In the genomic region with DNA sequence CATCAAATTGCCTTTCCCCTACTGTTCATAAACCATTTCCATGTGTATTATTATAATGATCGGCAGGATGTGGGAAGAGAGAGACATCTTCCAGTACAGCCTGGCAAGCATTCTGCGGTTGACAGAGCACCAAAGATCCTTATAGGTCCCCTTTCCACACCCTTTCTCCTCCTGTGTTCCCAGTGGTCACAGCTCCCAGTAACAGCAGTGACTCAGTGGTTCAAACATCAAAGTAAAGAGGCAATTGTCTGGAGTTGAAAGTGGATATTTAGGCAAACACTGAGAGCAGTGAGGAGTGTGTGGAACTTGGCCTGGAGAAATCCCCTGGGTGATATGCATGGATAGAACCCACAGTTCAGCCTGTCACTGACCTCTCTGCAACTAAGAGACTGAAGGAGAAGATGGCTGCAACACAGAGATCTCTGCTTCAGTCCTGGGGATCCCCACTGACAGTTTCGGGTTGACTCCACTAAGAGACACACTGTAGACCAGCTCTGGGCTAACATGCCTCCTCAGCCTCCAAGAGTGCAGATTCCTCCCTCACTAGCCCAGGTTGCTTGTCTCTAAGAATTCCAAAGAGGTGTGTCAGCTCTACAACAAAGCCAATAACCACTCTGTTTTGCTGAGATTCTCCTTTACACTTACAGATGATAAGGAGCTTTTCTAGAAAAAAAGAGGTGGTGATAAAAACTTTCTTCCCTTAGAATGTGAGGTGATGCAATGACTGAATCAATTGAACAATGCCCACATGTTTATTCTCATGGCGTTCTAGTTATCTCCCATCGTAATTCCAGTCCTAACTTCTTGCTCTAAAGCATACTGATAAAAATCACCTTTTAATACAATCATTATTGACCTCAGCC, we compare ENCODE assay signal across 9 cellular contexts.
DNase-seq lines count a peak whose midpoint lies in the region; ATAC-seq and TF ChIP-seq lines count a peak whose summit lies in the region.
"Had no signal": no experiment of that assay in that cellular context is flagged by ENCODE, and none has a peak within 500 bp of the region (broad histone marks: within the 10 kb centered on the region; RNA-seq: fewer than 3 reads in every experiment).

No MANE protein-coding gene starts in this region.

- H3K9me3 ChIP-seq in A673 (ENCODE audit: low read depth, low read length, poor library complexity, severe bottlenecking): no peaks in the 10 kb centered on the region
- no peaks in the 10 kb centered on the region for H3K9me3 ChIP-seq in aorta (ENCODE audit: control insufficient read depth, low read length)
- no peaks in the 10 kb centered on the region for H3K9me3 ChIP-seq in esophagus muscularis mucosa
- H3K9me3 ChIP-seq: upper lobe of left lung had no signal

- H3K4me3 ChIP-seq in fibroblast of villous mesenchyme (ENCODE audit: low read depth, low read length): no peak overlapping the region
- no peak overlapping the region for H3K4me3 ChIP-seq in A673 (ENCODE audit: low read depth, low read length, poor library complexity, severe bottlenecking)
- no peak overlapping the region for H3K4me3 ChIP-seq in aorta (ENCODE audit: low read length in 2 of 2)
- no peak overlapping the region for H3K4me3 ChIP-seq in esophagus muscularis mucosa
- H3K4me3 ChIP-seq: upper lobe of left lung had no signal

- in situ Hi-C loops in GM13977 (cut with MboI; ENCODE audit: low pct_unique_long_range_greater_than_20kb, low sequenced_read_pairs, unreplicated experiment): no loop called here

- CTCF ChIA-PET in A673 (lab: Charles Lee): no interaction called here

- intact Hi-C loops in A673 (cut with micrococcal nuclease; ENCODE audit: unreplicated experiment): no loop called here
- intact Hi-C loops in aorta (cut with DNase I): no loop called here
- intact Hi-C loops in esophagus muscularis mucosa (cut with DNase I): no loop called here

- ATAC-seq in GM21515 (IDR thresholded peaks at IDR 0.05; ENCODE audit: unreplicated experiment) (peak; percentile 74), aorta (ENCODE audit: low FRiP score) (no peak)

- no peak for TF ChIP-seq POLR2A in esophagus muscularis mucosa (IDR thresholded peaks at IDR 0.05; ENCODE audit: low read depth)

- no peak overlapping the region for H3K27ac ChIP-seq in A673 (ENCODE audit: low read depth, low read length, poor library complexity, severe bottlenecking)
- no peak overlapping the region for H3K27ac ChIP-seq in aorta (ENCODE audit: low read depth in 1 of 2, low read length in 2 of 2)
- no peak overlapping the region for H3K27ac ChIP-seq in esophagus muscularis mucosa (replicated peaks in 1 of 4)
- H3K27ac ChIP-seq: upper lobe of left lung had no signal

- peak; percentile 71 for DNase-seq in GM13977 (ENCODE audit: low spot score)
- peak; percentile 19 for DNase-seq in HS-27A (ENCODE audit: low read depth)
- peak; percentile 73 for DNase-seq in fibroblast of villous mesenchyme (ENCODE audit: low read depth)
- DNase-seq in A673 (ENCODE audit: low spot score): no peak
- no peak for DNase-seq in aorta
- no peak for DNase-seq in DMS 273 treated with DMSO at 0.1 percent for 48 hours (lab: John Stamatoyannopoulos, UW)
- no peak for DNase-seq in esophagus muscularis mucosa (ENCODE audit: extremely low spot score)
- DNase-seq: upper lobe of left lung had no signal

- TF ChIP-seq CTCF in GM13977 (IDR thresholded peaks at IDR 0.05; ENCODE audit: extremely low read depth, insufficient read depth, missing control alignments) (no peak), fibroblast of villous mesenchyme (IDR thresholded peaks at IDR 0.05; ENCODE audit: insufficient read depth, low read depth, low read length) (no peak), A673 (conservative IDR thresholded peaks at IDR 0.05; ENCODE audit: low read depth, low read length) (no peak), esophagus muscularis mucosa (IDR thresholded peaks at IDR 0.05) (no peak)

- H3K4me1 ChIP-seq in A673 (ENCODE audit: insufficient read depth, low read length, poor library complexity, severe bottlenecking) (no peaks in the 10 kb centered on the region), aorta (ENCODE audit: control insufficient read depth in 1 of 2, insufficient read depth in 2 of 2, low read length in 2 of 2) (no peaks in the 10 kb centered on the region), esophagus muscularis mucosa (peaks cover 2 to 26% (median 19%) of the 10 kb centered on the region in 4 donors)

- no peaks in the 10 kb centered on the region for H3K36me3 ChIP-seq in A673 (ENCODE audit: insufficient read depth, low read length, poor library complexity, severe bottlenecking)
- H3K36me3 ChIP-seq in aorta (ENCODE audit: control insufficient read depth in 1 of 2, insufficient read depth in 2 of 2, low read length in 1 of 2): no peaks in the 10 kb centered on the region
- no peaks in the 10 kb centered on the region for H3K36me3 ChIP-seq in esophagus muscularis mucosa
- H3K36me3 ChIP-seq: upper lobe of left lung had no signal

- H3K27me3 ChIP-seq in A673 (replicated peaks; ENCODE audit: insufficient read depth, low read depth, low read length, poor library complexity) (no peaks in the 10 kb centered on the region), aorta (ENCODE audit: control insufficient read depth in 1 of 2, insufficient read depth in 2 of 2, low read length in 1 of 2) (no peaks in the 10 kb centered on the region), esophagus muscularis mucosa (no peaks in the 10 kb centered on the region)
- H3K27me3 ChIP-seq: upper lobe of left lung had no signal

- BruUV-seq in A673 (replicated peaks; lab: Mats Ljungman, UMichigan): no TSS peak

- POLR2A ChIA-PET in A673 (lab: Charles Lee; ENCODE audit: low non-redundant PET): no interaction called here

- WGBS in aorta, 2 donors: 78 to 83% methylated on average over 5 of the region's 5 CpGs
- 80% methylated on average over 5 of the region's 5 CpGs for WGBS in esophagus muscularis mucosa

- no peak for TF ChIP-seq EP300 in esophagus muscularis mucosa (IDR thresholded peaks at IDR 0.05)

Comparison
In these comparisons a context has a peak if more than half of its experiments do, and no peak if none do; other contexts are left out.
1. DNase-seq: peak in GM13977 (single experiment), HS-27A (single experiment) and fibroblast of villous mesenchyme (single experiment); none in A673 (single experiment), aorta (0 of 2), DMS 273 treated with DMSO at 0.1 percent for 48 hours (single experiment) and esophagus muscularis mucosa (single experiment).